ENCODE assay signal across 22 cellular contexts in genomic region chrX:105698386-105698785, GRCh38.
A peak's percentile ranks its signal among the peaks of the same experiment; 100 is the strongest.
DNase-seq lines count a peak whose midpoint lies in the region; ATAC-seq, FAIRE-seq and TF ChIP-seq lines count a peak whose summit lies in the region.
"Had no signal": no experiment of that assay in that cellular context is flagged by ENCODE, and none has a peak within 500 bp of the region (broad histone marks: within the 10 kb centered on the region; RNA-seq: fewer than 3 reads in every experiment).

No MANE protein-coding gene starts in this region.

- TF ChIP-seq CTCF in astrocyte (IDR thresholded peaks at IDR 0.05; ENCODE audit: insufficient read depth, low read depth, low read length) (no peak), nephron (IDR thresholded peaks at IDR 0.05; ENCODE audit: unreplicated experiment in 3 of 3) (no peak), HFFc6 (IDR thresholded peaks at IDR 0.05) (no peak)

- H3K4me1 Mint-ChIP-seq in astrocyte (ENCODE audit: low read depth, unreplicated experiment), result peaks cover 3% of the 10 kb centered on the region
- peaks cover 45% of the 10 kb centered on the region for H3K4me1 Mint-ChIP-seq in nephron
- H3K4me1 Mint-ChIP-seq in HFFc6 (ENCODE audit: low read depth), result peaks cover 14% of the 10 kb centered on the region; the same call in 1 of the 2 replicates

- no peaks in the 10 kb centered on the region for H4K20me1 ChIP-seq in astrocyte (ENCODE audit: insufficient read depth, low read length)

- H3K27me3 Mint-ChIP-seq in astrocyte (ENCODE audit: low read depth, unreplicated experiment) (no peaks in the 10 kb centered on the region), nephron (ENCODE audit: low read depth) (no peaks in the 10 kb centered on the region), HFFc6 (ENCODE audit: insufficient read depth) (no peaks in the 10 kb centered on the region)

- DNase-seq in Daoy (ENCODE audit: low read depth), result peak; percentile 38
- DNase-seq in NCI-H2227 (lab: John Stamatoyannopoulos, UW; ENCODE audit: unreplicated experiment), result peak; percentile 13
- DNase-seq in astrocyte (ENCODE audit: low read depth), result no peak
- DNase-seq in amniotic stem cell (lab: John Stamatoyannopoulos, UW), result no peak
- no peak for DNase-seq in HFFc6
- DNase-seq: C1 segment of cervical spinal cord, DMS 273 treated with DMSO at 0.1 percent for 48 hours, GF-D8, H9, NCI-H1436, NCI-H2029, NCI-H524 treated with DMSO at 0.1 percent for 48 hours, Right ventricle myocardium superior, SK-N-SH had no signal

- no peaks in the 10 kb centered on the region for H3K4me1 ChIP-seq in astrocyte (ENCODE audit: insufficient read depth, low read length)

- no peak overlapping the region for H3K9ac ChIP-seq in astrocyte (ENCODE audit: low read length)
- H3K9ac ChIP-seq: SK-N-SH had no signal

- H3K4me3 ChIP-seq in astrocyte (ENCODE audit: insufficient read depth, low read depth, low read length), result no peak overlapping the region
- H3K4me3 ChIP-seq: K562 had no signal

- no peak overlapping the region for H2AFZ ChIP-seq in astrocyte (ENCODE audit: low read depth, low read length)

- no peaks in the 10 kb centered on the region for H3K27me3 ChIP-seq in astrocyte (ENCODE audit: insufficient read depth, low read length)

- no peak overlapping the region for H3K27ac ChIP-seq in astrocyte (ENCODE audit: low read depth, low read length)
- H3K27ac ChIP-seq: HL-60 had no signal

- peak; percentile 54 for FAIRE-seq in astrocyte (lab: Jason Lieb, UNC)
- FAIRE-seq: A204.1, GM12891, K562, RCC 7860 had no signal

- H3K36me3 Mint-ChIP-seq in astrocyte (ENCODE audit: low read depth, unreplicated experiment), result no peaks in the 10 kb centered on the region
- H3K36me3 Mint-ChIP-seq in nephron (ENCODE audit: low read depth), result no peaks in the 10 kb centered on the region
- H3K36me3 Mint-ChIP-seq in HFFc6 (ENCODE audit: low read depth), result no peaks in the 10 kb centered on the region

- H3K9me3 ChIP-seq in astrocyte (ENCODE audit: insufficient read depth, low read depth, low read length), result no peaks in the 10 kb centered on the region
- H3K9me3 ChIP-seq: SK-N-SH had no signal

- no peak for ATAC-seq in HG03457 (IDR thresholded peaks at IDR 0.05; ENCODE audit: unreplicated experiment)
- ATAC-seq in esophagus mucosa, result no peak
- ATAC-seq: K562 had no signal

- H3K36me3 ChIP-seq in astrocyte (ENCODE audit: insufficient read depth, low read length), result no peaks in the 10 kb centered on the region

- H3K4me2 ChIP-seq in astrocyte (ENCODE audit: low read length), result no peak overlapping the region
- H3K4me2 ChIP-seq: SK-N-SH had no signal

- H3K79me2 ChIP-seq in astrocyte (ENCODE audit: insufficient read depth, low read length), result no peaks in the 10 kb centered on the region

- no peak overlapping the region for H3K27ac Mint-ChIP-seq in astrocyte (ENCODE audit: unreplicated experiment)
- peak overlapping the region; percentile 9 to 80 (median 56) for H3K27ac Mint-ChIP-seq in nephron
- no peak overlapping the region for H3K27ac Mint-ChIP-seq in HFFc6
- H3K27ac Mint-ChIP-seq: H9 had no signal

- H3K4me3 Mint-ChIP-seq in astrocyte (ENCODE audit: unreplicated experiment) (no peak overlapping the region), nephron (no peak overlapping the region), HFFc6 (no peak overlapping the region)
- H3K4me3 Mint-ChIP-seq: H9 had no signal

- no peaks in the 10 kb centered on the region for H3K9me3 Mint-ChIP-seq in astrocyte (ENCODE audit: unreplicated experiment)
- H3K9me3 Mint-ChIP-seq in nephron, result no peaks in the 10 kb centered on the region
- no peaks in the 10 kb centered on the region for H3K9me3 Mint-ChIP-seq in HFFc6

Comparison
In these comparisons a context has a peak if more than half of its experiments do, and no peak if none do; other contexts are left out.
1. DNase-seq: peak in Daoy (single experiment) and NCI-H2227 (single experiment); none in astrocyte (single experiment), amniotic stem cell (single experiment) and HFFc6 (single experiment).
2. H3K27ac Mint-ChIP-seq: peak in nephron (3 of 3); none in astrocyte (single experiment) and HFFc6 (single experiment).